8 cellular contexts compared by ENCODE assay signal in genomic region chr10:79246606-79247275, GRCh38.
DNase-seq lines count a peak whose midpoint lies in the region; ATAC-seq, FAIRE-seq and TF ChIP-seq lines count a peak whose summit lies in the region.

No MANE protein-coding gene starts in this region.

- TF ChIP-seq CTCF in C4-2B (conservative IDR thresholded peaks at IDR 0.05) = no peak

- peak; percentile 13 for DNase-seq in RCC 7860 (ENCODE audit: low spot score)
- DNase-seq in foreskin melanocyte = peak; percentile 66
- peak; percentile 92 for DNase-seq in posterior vena cava (ENCODE audit: low spot score)
- no peak for DNase-seq in NCI-H1105 treated with DMSO at 0.1 percent for 48 hours (lab: John Stamatoyannopoulos, UW)
- DNase-seq in stimulated activated CD4-positive, alpha-beta T cell treated with anti-CD3 and anti-CD28 coated beads, Interleukin-12 subunit alpha, Interleukin-12 subunit beta, amount 100 ng/mL, for 4 hours = no peak

- no peak for FAIRE-seq in RCC 7860 (lab: Jason Lieb, UNC)

- intact Hi-C loops in posterior vena cava (cut with DNase I) = no loop called here

- H3K27ac ChIP-seq in C4-2B = peak overlapping the region; percentile 36

- no peak for ATAC-seq in HG02759 (IDR thresholded peaks at IDR 0.05; ENCODE audit: unreplicated experiment)
- ATAC-seq in HG03196 (IDR thresholded peaks at IDR 0.05; ENCODE audit: unreplicated experiment) = no peak

Comparison
In these comparisons a context has a peak if more than half of its experiments do, and no peak if none do; other contexts are left out.
1. DNase-seq: peak in RCC 7860 (single experiment), foreskin melanocyte (single experiment) and posterior vena cava (single experiment); none in NCI-H1105 treated with DMSO at 0.1 percent for 48 hours (single experiment) and stimulated activated CD4-positive, alpha-beta T cell treated with anti-CD3 and anti-CD28 coated beads, Interleukin-12 subunit alpha, Interleukin-12 subunit beta, amount 100 ng/mL, for 4 hours (single experiment).